1 cellular context compared by ENCODE assay signal in the genomic region with DNA sequence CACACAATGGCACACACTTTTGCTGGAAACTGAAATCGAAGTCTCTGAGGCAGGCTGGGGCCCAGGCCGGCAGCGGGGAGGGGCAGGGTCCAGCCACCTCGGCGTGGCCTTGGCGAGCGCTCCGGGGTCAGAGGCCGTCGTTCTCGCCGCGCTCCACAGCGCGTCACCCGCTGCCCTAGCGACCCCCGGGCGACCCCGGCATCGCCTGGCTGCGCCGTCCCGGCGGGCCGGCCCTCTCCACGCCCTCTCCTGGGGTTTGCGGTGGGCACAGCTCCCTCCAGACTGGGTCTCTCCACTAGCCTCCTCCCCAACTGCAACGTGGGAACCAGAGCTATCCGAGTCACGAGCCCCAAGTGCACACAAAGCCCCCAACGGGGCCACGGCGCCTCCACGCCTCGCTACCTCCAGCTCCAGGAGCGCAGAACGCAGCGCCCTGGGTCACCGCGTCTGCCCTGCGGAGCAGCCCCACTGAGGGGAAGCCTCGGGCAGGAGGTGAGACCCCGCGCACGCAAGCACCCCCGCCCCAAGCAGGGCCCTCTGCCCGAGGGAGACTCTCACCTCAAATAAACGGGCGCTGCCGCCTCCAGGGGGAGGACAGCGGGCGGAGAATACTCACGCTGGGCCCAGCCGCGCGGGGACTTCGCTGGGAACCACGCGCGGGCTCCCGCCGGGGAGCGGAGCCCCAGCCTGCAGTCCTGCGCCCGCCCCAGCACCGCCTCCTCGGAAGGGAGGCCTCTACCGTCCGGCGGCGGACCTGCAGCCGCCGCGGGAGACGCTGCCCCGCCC.
TF ChIP-seq lines count a peak whose summit lies in the region.

No MANE protein-coding gene starts in this region.

TF ChIP-seq in HepG2, 621 proteins besides CTCF, POLR2A, EP300 and RAD21 (continued from another document and continues in another):
- TF ChIP-seq, protein P1, sequence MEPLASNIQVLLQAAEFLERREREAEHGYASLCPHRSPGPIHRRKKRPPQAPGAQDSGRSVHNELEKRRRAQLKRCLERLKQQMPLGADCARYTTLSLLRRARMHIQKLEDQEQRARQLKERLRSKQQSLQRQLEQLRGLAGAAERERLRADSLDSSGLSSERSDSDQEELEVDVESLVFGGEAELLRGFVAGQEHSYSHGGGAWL (CRISPR knock-in tag; IDR thresholded peaks at IDR 0.05), result no peak; the same call in 1 of the 2 replicates
- TF ChIP-seq ZNF224 (CRISPR knock-in tag; IDR thresholded peaks at IDR 0.05), result no peak
- peak; percentile 49; the same call in 1 of the 2 replicates for TF ChIP-seq GABPB1 (CRISPR knock-in tag; IDR thresholded peaks at IDR 0.05)
- no peak for TF ChIP-seq ZNF550 (CRISPR knock-in tag; IDR thresholded peaks at IDR 0.05; ENCODE audit: borderline replicate concordance)
- TF ChIP-seq, protein P2, sequence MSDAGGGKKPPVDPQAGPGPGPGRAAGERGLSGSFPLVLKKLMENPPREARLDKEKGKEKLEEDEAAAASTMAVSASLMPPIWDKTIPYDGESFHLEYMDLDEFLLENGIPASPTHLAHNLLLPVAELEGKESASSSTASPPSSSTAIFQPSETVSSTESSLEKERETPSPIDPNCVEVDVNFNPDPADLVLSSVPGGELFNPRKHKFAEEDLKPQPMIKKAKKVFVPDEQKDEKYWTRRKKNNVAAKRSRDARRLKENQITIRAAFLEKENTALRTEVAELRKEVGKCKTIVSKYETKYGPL (CRISPR knock-in tag; IDR thresholded peaks at IDR 0.05), result no peak
- TF ChIP-seq, protein P3, sequence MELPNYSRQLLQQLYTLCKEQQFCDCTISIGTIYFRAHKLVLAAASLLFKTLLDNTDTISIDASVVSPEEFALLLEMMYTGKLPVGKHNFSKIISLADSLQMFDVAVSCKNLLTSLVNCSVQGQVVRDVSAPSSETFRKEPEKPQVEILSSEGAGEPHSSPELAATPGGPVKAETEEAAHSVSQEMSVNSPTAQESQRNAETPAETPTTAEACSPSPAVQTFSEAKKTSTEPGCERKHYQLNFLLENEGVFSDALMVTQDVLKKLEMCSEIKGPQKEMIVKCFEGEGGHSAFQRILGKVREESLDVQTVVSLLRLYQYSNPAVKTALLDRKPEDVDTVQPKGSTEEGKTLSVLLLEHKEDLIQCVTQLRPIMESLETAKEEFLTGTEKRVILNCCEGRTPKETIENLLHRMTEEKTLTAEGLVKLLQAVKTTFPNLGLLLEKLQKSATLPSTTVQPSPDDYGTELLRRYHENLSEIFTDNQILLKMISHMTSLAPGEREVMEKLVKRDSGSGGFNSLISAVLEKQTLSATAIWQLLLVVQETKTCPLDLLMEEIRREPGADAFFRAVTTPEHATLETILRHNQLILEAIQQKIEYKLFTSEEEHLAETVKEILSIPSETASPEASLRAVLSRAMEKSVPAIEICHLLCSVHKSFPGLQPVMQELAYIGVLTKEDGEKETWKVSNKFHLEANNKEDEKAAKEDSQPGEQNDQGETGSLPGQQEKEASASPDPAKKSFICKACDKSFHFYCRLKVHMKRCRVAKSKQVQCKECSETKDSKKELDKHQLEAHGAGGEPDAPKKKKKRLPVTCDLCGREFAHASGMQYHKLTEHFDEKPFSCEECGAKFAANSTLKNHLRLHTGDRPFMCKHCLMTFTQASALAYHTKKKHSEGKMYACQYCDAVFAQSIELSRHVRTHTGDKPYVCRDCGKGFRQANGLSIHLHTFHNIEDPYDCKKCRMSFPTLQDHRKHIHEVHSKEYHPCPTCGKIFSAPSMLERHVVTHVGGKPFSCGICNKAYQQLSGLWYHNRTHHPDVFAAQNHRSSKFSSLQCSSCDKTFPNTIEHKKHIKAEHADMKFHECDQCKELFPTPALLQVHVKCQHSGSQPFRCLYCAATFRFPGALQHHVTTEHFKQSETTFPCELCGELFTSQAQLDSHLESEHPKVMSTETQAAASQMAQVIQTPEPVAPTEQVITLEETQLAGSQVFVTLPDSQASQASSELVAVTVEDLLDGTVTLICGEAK (IDR thresholded peaks at IDR 0.05), result no peak
- TF ChIP-seq, protein P3 (CRISPR knock-in tag; IDR thresholded peaks at IDR 0.05), result peak; percentile 54; the same call in 1 of the 2 replicates
- TF ChIP-seq, protein P4, sequence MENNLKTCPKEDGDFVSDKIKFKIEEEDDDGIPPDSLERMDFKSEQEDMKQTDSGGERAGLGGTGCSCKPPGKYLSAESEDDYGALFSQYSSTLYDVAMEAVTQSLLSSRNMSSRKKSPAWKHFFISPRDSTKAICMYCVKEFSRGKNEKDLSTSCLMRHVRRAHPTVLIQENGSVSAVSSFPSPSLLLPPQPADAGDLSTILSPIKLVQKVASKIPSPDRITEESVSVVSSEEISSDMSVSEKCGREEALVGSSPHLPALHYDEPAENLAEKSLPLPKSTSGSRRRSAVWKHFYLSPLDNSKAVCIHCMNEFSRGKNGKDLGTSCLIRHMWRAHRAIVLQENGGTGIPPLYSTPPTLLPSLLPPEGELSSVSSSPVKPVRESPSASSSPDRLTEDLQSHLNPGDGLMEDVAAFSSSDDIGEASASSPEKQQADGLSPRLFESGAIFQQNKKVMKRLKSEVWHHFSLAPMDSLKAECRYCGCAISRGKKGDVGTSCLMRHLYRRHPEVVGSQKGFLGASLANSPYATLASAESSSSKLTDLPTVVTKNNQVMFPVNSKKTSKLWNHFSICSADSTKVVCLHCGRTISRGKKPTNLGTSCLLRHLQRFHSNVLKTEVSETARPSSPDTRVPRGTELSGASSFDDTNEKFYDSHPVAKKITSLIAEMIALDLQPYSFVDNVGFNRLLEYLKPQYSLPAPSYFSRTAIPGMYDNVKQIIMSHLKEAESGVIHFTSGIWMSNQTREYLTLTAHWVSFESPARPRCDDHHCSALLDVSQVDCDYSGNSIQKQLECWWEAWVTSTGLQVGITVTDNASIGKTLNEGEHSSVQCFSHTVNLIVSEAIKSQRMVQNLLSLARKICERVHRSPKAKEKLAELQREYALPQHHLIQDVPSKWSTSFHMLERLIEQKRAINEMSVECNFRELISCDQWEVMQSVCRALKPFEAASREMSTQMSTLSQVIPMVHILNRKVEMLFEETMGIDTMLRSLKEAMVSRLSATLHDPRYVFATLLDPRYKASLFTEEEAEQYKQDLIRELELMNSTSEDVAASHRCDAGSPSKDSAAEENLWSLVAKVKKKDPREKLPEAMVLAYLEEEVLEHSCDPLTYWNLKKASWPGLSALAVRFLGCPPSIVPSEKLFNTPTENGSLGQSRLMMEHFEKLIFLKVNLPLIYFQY (CRISPR knock-in tag; IDR thresholded peaks at IDR 0.05; ENCODE audit: borderline replicate concordance), result no peak
- TF ChIP-seq AGO2 (optimal IDR thresholded peaks at IDR 0.05; ENCODE audit: low read depth, low read length), result peak; percentile 62
- 0 out of 2 replicates have a peak, but pooled peaks have one; percentile 23 for TF ChIP-seq NKX3-1 (CRISPR knock-in tag; IDR thresholded peaks at IDR 0.05)
- TF ChIP-seq, protein P5, sequence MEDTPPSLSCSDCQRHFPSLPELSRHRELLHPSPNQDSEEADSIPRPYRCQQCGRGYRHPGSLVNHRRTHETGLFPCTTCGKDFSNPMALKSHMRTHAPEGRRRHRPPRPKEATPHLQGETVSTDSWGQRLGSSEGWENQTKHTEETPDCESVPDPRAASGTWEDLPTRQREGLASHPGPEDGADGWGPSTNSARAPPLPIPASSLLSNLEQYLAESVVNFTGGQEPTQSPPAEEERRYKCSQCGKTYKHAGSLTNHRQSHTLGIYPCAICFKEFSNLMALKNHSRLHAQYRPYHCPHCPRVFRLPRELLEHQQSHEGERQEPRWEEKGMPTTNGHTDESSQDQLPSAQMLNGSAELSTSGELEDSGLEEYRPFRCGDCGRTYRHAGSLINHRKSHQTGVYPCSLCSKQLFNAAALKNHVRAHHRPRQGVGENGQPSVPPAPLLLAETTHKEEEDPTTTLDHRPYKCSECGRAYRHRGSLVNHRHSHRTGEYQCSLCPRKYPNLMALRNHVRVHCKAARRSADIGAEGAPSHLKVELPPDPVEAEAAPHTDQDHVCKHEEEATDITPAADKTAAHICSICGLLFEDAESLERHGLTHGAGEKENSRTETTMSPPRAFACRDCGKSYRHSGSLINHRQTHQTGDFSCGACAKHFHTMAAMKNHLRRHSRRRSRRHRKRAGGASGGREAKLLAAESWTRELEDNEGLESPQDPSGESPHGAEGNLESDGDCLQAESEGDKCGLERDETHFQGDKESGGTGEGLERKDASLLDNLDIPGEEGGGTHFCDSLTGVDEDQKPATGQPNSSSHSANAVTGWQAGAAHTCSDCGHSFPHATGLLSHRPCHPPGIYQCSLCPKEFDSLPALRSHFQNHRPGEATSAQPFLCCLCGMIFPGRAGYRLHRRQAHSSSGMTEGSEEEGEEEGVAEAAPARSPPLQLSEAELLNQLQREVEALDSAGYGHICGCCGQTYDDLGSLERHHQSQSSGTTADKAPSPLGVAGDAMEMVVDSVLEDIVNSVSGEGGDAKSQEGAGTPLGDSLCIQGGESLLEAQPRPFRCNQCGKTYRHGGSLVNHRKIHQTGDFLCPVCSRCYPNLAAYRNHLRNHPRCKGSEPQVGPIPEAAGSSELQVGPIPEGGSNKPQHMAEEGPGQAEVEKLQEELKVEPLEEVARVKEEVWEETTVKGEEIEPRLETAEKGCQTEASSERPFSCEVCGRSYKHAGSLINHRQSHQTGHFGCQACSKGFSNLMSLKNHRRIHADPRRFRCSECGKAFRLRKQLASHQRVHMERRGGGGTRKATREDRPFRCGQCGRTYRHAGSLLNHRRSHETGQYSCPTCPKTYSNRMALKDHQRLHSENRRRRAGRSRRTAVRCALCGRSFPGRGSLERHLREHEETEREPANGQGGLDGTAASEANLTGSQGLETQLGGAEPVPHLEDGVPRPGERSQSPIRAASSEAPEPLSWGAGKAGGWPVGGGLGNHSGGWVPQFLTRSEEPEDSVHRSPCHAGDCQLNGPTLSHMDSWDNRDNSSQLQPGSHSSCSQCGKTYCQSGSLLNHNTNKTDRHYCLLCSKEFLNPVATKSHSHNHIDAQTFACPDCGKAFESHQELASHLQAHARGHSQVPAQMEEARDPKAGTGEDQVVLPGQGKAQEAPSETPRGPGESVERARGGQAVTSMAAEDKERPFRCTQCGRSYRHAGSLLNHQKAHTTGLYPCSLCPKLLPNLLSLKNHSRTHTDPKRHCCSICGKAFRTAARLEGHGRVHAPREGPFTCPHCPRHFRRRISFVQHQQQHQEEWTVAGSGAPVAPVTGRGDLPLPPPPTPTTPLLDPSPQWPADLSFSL (CRISPR knock-in tag; IDR thresholded peaks at IDR 0.05), result no peak
- no peak for TF ChIP-seq AGO1 (IDR thresholded peaks at IDR 0.05; ENCODE audit: low read depth, low read length, poor library complexity, severe bottlenecking)
- TF ChIP-seq ZNF234 (CRISPR knock-in tag; conservative IDR thresholded peaks at IDR 0.05), result no peak; the same call in 1 of the 2 replicates
- peak; percentile 68; the same call in 1 of the 2 replicates for TF ChIP-seq ZNF333 (CRISPR knock-in tag; IDR thresholded peaks at IDR 0.05; ENCODE audit: borderline replicate concordance)
- TF ChIP-seq FOXM1 (CRISPR knock-in tag; IDR thresholded peaks at IDR 0.05), result no peak
- TF ChIP-seq ERF (CRISPR knock-in tag; IDR thresholded peaks at IDR 0.05), result 0 out of 2 replicates have a peak, but pooled peaks have one; percentile 19
- TF ChIP-seq, protein P6, sequence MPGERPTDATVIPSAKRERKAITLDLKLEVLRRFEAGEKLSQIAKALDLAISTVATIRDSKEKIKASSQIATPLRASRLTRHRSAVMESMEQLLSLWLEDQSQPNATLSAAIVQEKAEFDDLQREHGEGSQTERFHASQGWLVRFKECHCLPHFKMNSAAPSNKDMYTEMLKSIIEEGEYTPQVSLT (CRISPR knock-in tag; IDR thresholded peaks at IDR 0.05; ENCODE audit: borderline replicate concordance, low read depth), result no peak
- TF ChIP-seq ZNF749 (CRISPR knock-in tag; IDR thresholded peaks at IDR 0.05; ENCODE audit: borderline replicate concordance), result no peak
- TF ChIP-seq, protein P7, sequence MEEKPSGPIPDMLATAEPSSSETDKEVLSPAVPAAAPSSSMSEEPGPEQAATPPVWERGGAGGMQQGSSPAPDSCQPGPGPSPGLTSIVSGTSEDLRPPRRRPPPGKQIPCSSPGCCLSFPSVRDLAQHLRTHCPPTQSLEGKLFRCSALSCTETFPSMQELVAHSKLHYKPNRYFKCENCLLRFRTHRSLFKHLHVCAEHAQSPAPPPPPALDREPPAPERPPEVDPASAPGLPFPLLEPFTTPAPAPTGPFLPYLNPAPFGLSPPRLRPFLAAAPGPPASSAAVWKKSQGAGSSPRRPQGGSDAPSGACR (CRISPR knock-in tag; IDR thresholded peaks at IDR 0.05), result peak; percentile 70
- TF ChIP-seq, protein P8, sequence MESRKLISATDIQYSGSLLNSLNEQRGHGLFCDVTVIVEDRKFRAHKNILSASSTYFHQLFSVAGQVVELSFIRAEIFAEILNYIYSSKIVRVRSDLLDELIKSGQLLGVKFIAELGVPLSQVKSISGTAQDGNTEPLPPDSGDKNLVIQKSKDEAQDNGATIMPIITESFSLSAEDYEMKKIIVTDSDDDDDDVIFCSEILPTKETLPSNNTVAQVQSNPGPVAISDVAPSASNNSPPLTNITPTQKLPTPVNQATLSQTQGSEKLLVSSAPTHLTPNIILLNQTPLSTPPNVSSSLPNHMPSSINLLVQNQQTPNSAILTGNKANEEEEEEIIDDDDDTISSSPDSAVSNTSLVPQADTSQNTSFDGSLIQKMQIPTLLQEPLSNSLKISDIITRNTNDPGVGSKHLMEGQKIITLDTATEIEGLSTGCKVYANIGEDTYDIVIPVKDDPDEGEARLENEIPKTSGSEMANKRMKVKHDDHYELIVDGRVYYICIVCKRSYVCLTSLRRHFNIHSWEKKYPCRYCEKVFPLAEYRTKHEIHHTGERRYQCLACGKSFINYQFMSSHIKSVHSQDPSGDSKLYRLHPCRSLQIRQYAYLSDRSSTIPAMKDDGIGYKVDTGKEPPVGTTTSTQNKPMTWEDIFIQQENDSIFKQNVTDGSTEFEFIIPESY (CRISPR knock-in tag; IDR thresholded peaks at IDR 0.05), result no peak
- TF ChIP-seq ZNF30 (CRISPR knock-in tag; IDR thresholded peaks at IDR 0.05), result no peak
